In genomic region chr15:75030023-75030413, GRCh38 we compare ENCODE assay signal across 8 cellular contexts. TPM values are rescaled to one million over a fixed set of nuclear protein-coding genes. Genes with fewer than 3 reads are reported as not detected.
DNase-seq lines count a peak whose midpoint lies in the region; ATAC-seq, FAIRE-seq and TF ChIP-seq lines count a peak whose summit lies in the region.

No MANE protein-coding gene starts in this region.

- no peak overlapping the region for H3K4me3 Mint-ChIP-seq in astrocyte (ENCODE audit: unreplicated experiment)
- H3K4me3 Mint-ChIP-seq in immature natural killer cell, result no peak overlapping the region
- H3K4me3 Mint-ChIP-seq in activated naive CD8-positive, alpha-beta T cell treated with anti-CD3 and anti-CD28 coated beads, Interleukin-2, amount 50 U/mL, for 24 hours, result no peak overlapping the region

- H3K79me2 ChIP-seq in astrocyte (ENCODE audit: insufficient read depth, low read length) (peaks cover 16% of the 10 kb centered on the region), keratinocyte (ENCODE audit: control insufficient read depth, insufficient read depth, low read length) (no peaks in the 10 kb centered on the region)

- ATAC-seq in activated naive CD8-positive, alpha-beta T cell treated with anti-CD3 and anti-CD28 coated beads, Interleukin-2, amount 50 U/mL, for 24 hours, result no peak
- ATAC-seq in HG03196 (IDR thresholded peaks at IDR 0.05; ENCODE audit: unreplicated experiment), result no peak

- H3K4me2 ChIP-seq in astrocyte (ENCODE audit: low read length) (peak overlapping the region; percentile 59), keratinocyte (ENCODE audit: control insufficient read depth, extremely low read depth, insufficient read depth, low read depth, low read length) (peak overlapping the region; percentile 39)

- H3K4me1 Mint-ChIP-seq in astrocyte (ENCODE audit: low read depth, unreplicated experiment) (peaks cover 16% of the 10 kb centered on the region), immature natural killer cell (peaks cover 11 to 14% of the 10 kb centered on the region in 2 donors)
- peaks cover 31% of the 10 kb centered on the region for H3K4me1 Mint-ChIP-seq in activated naive CD8-positive, alpha-beta T cell treated with anti-CD3 and anti-CD28 coated beads, Interleukin-2, amount 50 U/mL, for 24 hours

- H3K9me3 ChIP-seq in astrocyte (ENCODE audit: insufficient read depth, low read depth, low read length) (no peaks in the 10 kb centered on the region), keratinocyte (ENCODE audit: control insufficient read depth, low read depth, low read length) (no peaks in the 10 kb centered on the region)

- H4K20me1 ChIP-seq in astrocyte (ENCODE audit: insufficient read depth, low read length) (peaks cover 16% of the 10 kb centered on the region), keratinocyte (ENCODE audit: control insufficient read depth, extremely low read depth, insufficient read depth, low read length) (no peaks in the 10 kb centered on the region)

- H3K4me1 ChIP-seq in astrocyte (ENCODE audit: insufficient read depth, low read length) (peaks cover 8% of the 10 kb centered on the region), keratinocyte (ENCODE audit: control insufficient read depth, extremely low read depth, insufficient read depth, low read length) (peaks cover 19% of the 10 kb centered on the region)

- dilution Hi-C loops in keratinocyte (cut with MboI; ENCODE audit: extremely low pct_ligation_motif_present, low sequenced_read_pairs), result no loop called here

- H3K27ac ChIP-seq in astrocyte (ENCODE audit: low read depth, low read length) (no peak overlapping the region), keratinocyte (ENCODE audit: control insufficient read depth, insufficient read depth, low read length) (no peak overlapping the region), substantia nigra (ENCODE audit: low read depth, low read length, poor library complexity, severe bottlenecking) (peak overlapping the region; percentile 49)

- FAIRE-seq in astrocyte (lab: Jason Lieb, UNC) (no peak), keratinocyte (lab: Jason Lieb, UNC) (no peak)

- H3K4me3 ChIP-seq in HFF-Myc (replicated peaks; ENCODE audit: low read depth, low read length) (peak overlapping the region; percentile 24), astrocyte (ENCODE audit: insufficient read depth, low read depth, low read length) (no peak overlapping the region), keratinocyte (ENCODE audit: control insufficient read depth in 2 of 3, extremely low read depth in 1 of 3, insufficient read depth in 2 of 3, low read depth in 1 of 3, low read length in 3 of 3) (no peak overlapping the region)

- no peak for TF ChIP-seq CTCF in HFF-Myc (IDR thresholded peaks at IDR 0.05; ENCODE audit: low read depth, low read length, missing control alignments)
- TF ChIP-seq CTCF in astrocyte (IDR thresholded peaks at IDR 0.05; ENCODE audit: insufficient read depth, low read depth, low read length), result no peak
- TF ChIP-seq CTCF in keratinocyte (optimal IDR thresholded peaks at IDR 0.05 in 1 of 3, IDR thresholded peaks at IDR 0.05 in 1 of 3, conservative IDR thresholded peaks at IDR 0.05 in 1 of 3; ENCODE audit: extremely low read depth in 1 of 3, insufficient read depth in 2 of 3, low read length in 3 of 3), result no peak

- H3K27ac Mint-ChIP-seq in astrocyte (ENCODE audit: unreplicated experiment) (no peak overlapping the region), immature natural killer cell (no peak overlapping the region)
- H3K27ac Mint-ChIP-seq in activated naive CD8-positive, alpha-beta T cell treated with anti-CD3 and anti-CD28 coated beads, Interleukin-2, amount 50 U/mL, for 24 hours, result no peak overlapping the region

- no peak for DNase-seq in HFF-Myc (ENCODE audit: extremely low read depth, low read depth)
- no peak for DNase-seq in astrocyte (ENCODE audit: low read depth)
- DNase-seq in keratinocyte (ENCODE audit: low read depth, low spot score), result no peak
- peak in 17 of 49 donors; percentile 21 to 75 (median 55) for DNase-seq in substantia nigra (lab: John Stamatoyannopoulos, UW)
- no peak for DNase-seq in OCI-M2 (lab: John Stamatoyannopoulos, UW; ENCODE audit: unreplicated experiment)
- DNase-seq in immature natural killer cell, result no peak
- DNase-seq in activated naive CD8-positive, alpha-beta T cell treated with anti-CD3 and anti-CD28 coated beads, Interleukin-2, amount 50 U/mL, for 24 hours, result no peak

- H3K36me3 ChIP-seq in astrocyte (ENCODE audit: insufficient read depth, low read length) (no peaks in the 10 kb centered on the region), keratinocyte (ENCODE audit: control insufficient read depth in 2 of 2, extremely low read depth in 1 of 2, insufficient read depth in 2 of 2, low read length in 2 of 2) (peaks cover 6 to 18% of the 10 kb centered on the region in 2 experiments)

- H3K36me3 Mint-ChIP-seq in astrocyte (ENCODE audit: low read depth, unreplicated experiment), result peaks cover 2% of the 10 kb centered on the region
- peaks cover 0 to 7% (median 4%) of the 10 kb centered on the region in 3 donors for H3K36me3 Mint-ChIP-seq in immature natural killer cell
- peaks cover 19% of the 10 kb centered on the region for H3K36me3 Mint-ChIP-seq in activated naive CD8-positive, alpha-beta T cell treated with anti-CD3 and anti-CD28 coated beads, Interleukin-2, amount 50 U/mL, for 24 hours (ENCODE audit: low read depth)

- H3K27me3 Mint-ChIP-seq in astrocyte (ENCODE audit: low read depth, unreplicated experiment) (no peaks in the 10 kb centered on the region), immature natural killer cell (ENCODE audit: low read depth in 3 of 3) (peaks cover 0 to 2% (median 0%) of the 10 kb centered on the region in 3 donors)
- no peaks in the 10 kb centered on the region for H3K27me3 Mint-ChIP-seq in activated naive CD8-positive, alpha-beta T cell treated with anti-CD3 and anti-CD28 coated beads, Interleukin-2, amount 50 U/mL, for 24 hours

- H2AFZ ChIP-seq in astrocyte (ENCODE audit: low read depth, low read length) (peak overlapping the region; percentile 30), keratinocyte (ENCODE audit: control insufficient read depth, low read length) (no peak overlapping the region)

- no peaks in the 10 kb centered on the region for H3K9me1 ChIP-seq in keratinocyte (ENCODE audit: control insufficient read depth, extremely low read depth, insufficient read depth, low read length)

- H3K9me3 Mint-ChIP-seq in astrocyte (ENCODE audit: unreplicated experiment) (no peaks in the 10 kb centered on the region), immature natural killer cell (no peaks in the 10 kb centered on the region)
- no peaks in the 10 kb centered on the region for H3K9me3 Mint-ChIP-seq in activated naive CD8-positive, alpha-beta T cell treated with anti-CD3 and anti-CD28 coated beads, Interleukin-2, amount 50 U/mL, for 24 hours

- H3K27me3 ChIP-seq in astrocyte (ENCODE audit: insufficient read depth, low read length), result no peaks in the 10 kb centered on the region
- H3K27me3 ChIP-seq in keratinocyte (ENCODE audit: control insufficient read depth, extremely low read depth, insufficient read depth, low read length), result no peaks in the 10 kb centered on the region

- H3K9ac ChIP-seq in astrocyte (ENCODE audit: low read length) (peak overlapping the region; percentile 50), keratinocyte (ENCODE audit: control insufficient read depth, extremely low read depth, insufficient read depth, low read length) (no peak overlapping the region)

RNA-seq across cellular contexts. Expression of gene PPCDC, which starts 6.6 kb away (rescaled TPM):
- total RNA-seq in astrocyte, result 7.3 and 7.5 TPM in 2 replicates
- 11.9 to 14.3 TPM (median 13.7 TPM) in 3 replicates for polyA plus RNA-seq in keratinocyte
- polyA plus RNA-seq in keratinocyte (2011; ENCODE audit: low read depth), result 3.4 TPM
- 11.2 and 20.7 TPM in 2 replicates for polyA plus RNA-seq in keratinocyte (2011; cell fraction: cytosol; rRNA removed)
- polyA plus RNA-seq in keratinocyte (2011; cell fraction: nucleus; rRNA removed), result 13.5 and 17.4 TPM in 2 replicates
- polyA plus RNA-seq in keratinocyte (2012; ENCODE audit: low replicate concordance), result 7.0 and 11.9 TPM in 2 replicates
- polyA minus RNA-seq in keratinocyte, result 7.5 to 18.7 TPM (median 8.2 TPM) in 3 replicates
- 9.6 TPM for polyA minus RNA-seq in keratinocyte (2011; cell fraction: cytosol; rRNA and poly(A)+ RNA removed)
- 6.8 and 8.0 TPM in 2 replicates for polyA minus RNA-seq in keratinocyte (2011; cell fraction: nucleus; rRNA and poly(A)+ RNA removed)
- 10 to 100 TPM; 20.8 to 23.9 (median 23.1) TPM for polyA plus RNA-seq in immature natural killer cell

RNA-seq across cellular contexts. Expression of gene SCAMP5, which starts 34.7 kb away (rescaled TPM):
- 18.7 and 23.1 TPM in 2 replicates for total RNA-seq in astrocyte
- polyA plus RNA-seq in keratinocyte, result 1.9 to 3.0 TPM (median 2.9 TPM) in 3 replicates
- 0.07 TPM for polyA plus RNA-seq in keratinocyte (2011; ENCODE audit: low read depth)
- polyA plus RNA-seq in keratinocyte (2011; cell fraction: cytosol; rRNA removed), result 3.6 and 3.7 TPM in 2 replicates
- 2.4 and 4.1 TPM in 2 replicates for polyA plus RNA-seq in keratinocyte (2011; cell fraction: nucleus; rRNA removed)
- polyA plus RNA-seq in keratinocyte (2012; ENCODE audit: low replicate concordance), result 0.55 and 1.9 TPM in 2 replicates
- polyA minus RNA-seq in keratinocyte, result 2.1 to 3.3 TPM (median 3.2 TPM) in 3 replicates
- 2.3 TPM for polyA minus RNA-seq in keratinocyte (2011; cell fraction: cytosol; rRNA and poly(A)+ RNA removed)
- 1.4 and 2.7 TPM in 2 replicates for polyA minus RNA-seq in keratinocyte (2011; cell fraction: nucleus; rRNA and poly(A)+ RNA removed)
- polyA plus RNA-seq in immature natural killer cell, result not detected
